In the genomic region with DNA sequence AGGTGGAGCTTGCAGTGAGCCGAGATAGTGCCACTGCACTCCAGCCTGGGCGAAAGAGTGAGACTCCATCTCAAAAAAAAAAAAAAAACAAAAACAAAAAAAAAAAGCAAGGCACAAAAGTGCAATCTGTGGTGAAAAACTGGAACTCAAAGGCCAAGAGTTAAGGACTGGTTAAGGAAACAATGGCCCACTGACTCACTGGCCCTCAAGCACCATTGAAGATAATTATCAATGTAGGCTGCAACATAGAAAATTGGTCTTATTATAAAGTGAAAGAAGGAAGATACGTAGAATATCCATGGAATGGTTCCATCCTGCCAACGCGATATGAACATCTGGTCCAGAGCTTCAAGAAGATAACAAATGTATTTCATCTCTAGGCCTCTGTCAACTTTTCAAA, we compare ENCODE assay signal across 19 cellular contexts.
DNase-seq lines count a peak whose midpoint lies in the region; ATAC-seq and TF ChIP-seq lines count a peak whose summit lies in the region.
"Had no signal": no experiment of that assay in that cellular context is flagged by ENCODE, and none has a peak within 500 bp of the region (broad histone marks: within the 10 kb centered on the region; RNA-seq: fewer than 3 reads in every experiment).

No MANE protein-coding gene starts in this region.

- H2AFZ ChIP-seq in trophoblast cell (ENCODE audit: insufficient read depth, low read length, poor library complexity): no peak overlapping the region
- H2AFZ ChIP-seq in PC-3 (ENCODE audit: low read length): no peak overlapping the region
- H2AFZ ChIP-seq: GM23248 had no signal

- no peak overlapping the region for H3K23ac ChIP-seq in trophoblast cell (ENCODE audit: low read length)

- ATAC-seq in Panc1: no peak
- no peak for ATAC-seq in HG02571 (IDR thresholded peaks at IDR 0.05; ENCODE audit: unreplicated experiment)
- no peak for ATAC-seq in PC-3
- ATAC-seq: K562 had no signal

- H3K4me1 ChIP-seq in Panc1 (ENCODE audit: control insufficient read depth, insufficient read depth, low read length) (peaks cover 88% of the 10 kb centered on the region), trophoblast cell (ENCODE audit: control insufficient read depth in 1 of 2, insufficient read depth in 2 of 2, low read length in 2 of 2) (no peaks in the 10 kb centered on the region), PC-3 (ENCODE audit: insufficient read depth, low read length) (peaks cover 15% of the 10 kb centered on the region)
- H3K4me1 ChIP-seq: HAP-1 had no signal

- H3K27me3 ChIP-seq in Panc1 (ENCODE audit: control insufficient read depth, insufficient read depth, low read length): no peaks in the 10 kb centered on the region
- no peaks in the 10 kb centered on the region for H3K27me3 ChIP-seq in trophoblast cell (ENCODE audit: insufficient read depth, low read length)
- no peaks in the 10 kb centered on the region for H3K27me3 ChIP-seq in PC-3 (ENCODE audit: low read length)
- H3K27me3 ChIP-seq: BE2C had no signal

- intact Hi-C loops in Panc1 (cut with micrococcal nuclease; ENCODE audit: unreplicated experiment) (loop anchor here (10.0 kb wide), 1 partner anchor 120 kb away; no protein-coding TSS in a partner anchor), PC-3 (cut with micrococcal nuclease) (no loop called here)

- no peak overlapping the region for H2BK120ac ChIP-seq in trophoblast cell (ENCODE audit: insufficient read depth, low read length, poor library complexity)

- H3K4me3 ChIP-seq in Panc1 (ENCODE audit: low read depth in 2 of 2, low read length in 2 of 2) (no peak overlapping the region), trophoblast cell (ENCODE audit: low read depth, low read length) (no peak overlapping the region), PC-3 (ENCODE audit: low read length) (no peak overlapping the region)
- H3K4me3 ChIP-seq: GM23248, HAP-1, K562 had no signal

- no peaks in the 10 kb centered on the region for H3F3A ChIP-seq in PC-3 (ENCODE audit: low read length, unreplicated experiment)

- no peak overlapping the region for H3K18ac ChIP-seq in trophoblast cell (ENCODE audit: low read length)

- peaks cover 72% of the 10 kb centered on the region for H4K20me1 ChIP-seq in PC-3 (ENCODE audit: low read length)

- H3K4ac ChIP-seq in trophoblast cell (ENCODE audit: low read depth, low read length): no peak overlapping the region

- no peaks in the 10 kb centered on the region for H3K9me2 ChIP-seq in PC-3 (replicated peaks; ENCODE audit: low read length)

- H3K9me3 ChIP-seq in Panc1 (ENCODE audit: control insufficient read depth, insufficient read depth, low read depth, low read length) (no peaks in the 10 kb centered on the region), trophoblast cell (ENCODE audit: insufficient read depth, low read depth, low read length) (no peaks in the 10 kb centered on the region), PC-3 (ENCODE audit: low read length) (no peaks in the 10 kb centered on the region)
- H3K9me3 ChIP-seq: BE2C, HAP-1 had no signal

- no peak overlapping the region for H4K91ac ChIP-seq in trophoblast cell (ENCODE audit: low read depth, low read length)

- no peak overlapping the region for H4K8ac ChIP-seq in trophoblast cell (ENCODE audit: low read depth, low read length)

- TF ChIP-seq CTCF in Panc1 (IDR thresholded peaks at IDR 0.05) (no peak), PC-3 (conservative IDR thresholded peaks at IDR 0.05; ENCODE audit: low read depth, low read length) (no peak)

- H3K79me2 ChIP-seq in trophoblast cell (ENCODE audit: control insufficient read depth, insufficient read depth, low read length, poor library complexity) (no peaks in the 10 kb centered on the region), PC-3 (ENCODE audit: low read length) (peaks cover 94% of the 10 kb centered on the region)

- WGBS in trophoblast cell (ENCODE audit: extremely low coverage, insufficient coverage, insufficient read length): no CpG with 5 or more reads among the region's 5 CpGs

- BruUV-seq in Panc1 (replicated peaks; lab: Mats Ljungman, UMichigan) (no TSS peak), PC-3 (replicated peaks; lab: Mats Ljungman, UMichigan) (no TSS peak)

- H3K27ac ChIP-seq in Panc1 (ENCODE audit: low read length): peak overlapping the region; percentile 36; the same call in 1 of the 2 replicates
- no peak overlapping the region for H3K27ac ChIP-seq in trophoblast cell (ENCODE audit: low read depth, low read length)
- H3K27ac ChIP-seq in PC-3 (ENCODE audit: low read length): no peak overlapping the region
- H3K27ac ChIP-seq: GM23248 had no signal

- H3K9ac ChIP-seq in trophoblast cell (ENCODE audit: low read length): no peak overlapping the region
- no peak overlapping the region for H3K9ac ChIP-seq in PC-3 (ENCODE audit: low read length)
- H3K9ac ChIP-seq: GM23248 had no signal

- H3K36me3 ChIP-seq in Panc1 (ENCODE audit: control insufficient read depth, insufficient read depth, low read length) (no peaks in the 10 kb centered on the region), trophoblast cell (ENCODE audit: control insufficient read depth in 1 of 2, insufficient read depth in 2 of 2, low read length in 2 of 2) (no peaks in the 10 kb centered on the region), PC-3 (ENCODE audit: low read depth, low read length) (peaks cover 6% of the 10 kb centered on the region; the same call in 1 of the 2 replicates)
- H3K36me3 ChIP-seq: BE2C, HAP-1 had no signal

- peak; percentile 69 for DNase-seq in DMS53 (lab: John Stamatoyannopoulos, UW)
- DNase-seq in EH (ENCODE audit: low read depth): peak; percentile 37
- DNase-seq in Panc1 (ENCODE audit: low read depth, low spot score): no peak
- peak; percentile 36 to 77 for DNase-seq in trophoblast cell
- DNase-seq in stimulated activated CD4-positive, alpha-beta T cell treated with anti-CD3 and anti-CD28 coated beads, Interleukin-2, amount 100 ng/mL, for 48 hours: no peak
- no peak for DNase-seq in occipital lobe (lab: John Stamatoyannopoulos, UW)
- DNase-seq in PC-3: no peak
- DNase-seq: ACHN; BE2C; C1 segment of cervical spinal cord; CD4-positive, CD25-positive, alpha-beta regulatory T cell; CD8-positive, alpha-beta memory T cell; DMS153; DND-41; GM23248; IMR-90 had no signal

- H2BK12ac ChIP-seq in trophoblast cell (ENCODE audit: low read length): no peak overlapping the region

- POLR2A ChIA-PET in Panc1 (lab: Charles Lee) (interaction anchor here (0.7 kb wide), 1 partner anchor 445 kb away, joined by 19 read pairs; no protein-coding TSS in a partner anchor), PC-3 (lab: Charles Lee; ENCODE audit: unreplicated experiment) (no interaction called here)

- H2AK5ac ChIP-seq in trophoblast cell (ENCODE audit: low read length): no peak overlapping the region

- H4K12ac ChIP-seq in trophoblast cell (ENCODE audit: low read depth, low read length): no peak overlapping the region

- H3K4me2 ChIP-seq in trophoblast cell (ENCODE audit: low read length) (no peak overlapping the region), PC-3 (ENCODE audit: low read length) (no peak overlapping the region)

- H2BK5ac ChIP-seq in trophoblast cell (ENCODE audit: low read depth, low read length, poor library complexity): no peak overlapping the region

- CTCF ChIA-PET in Panc1 (lab: Charles Lee) (interaction anchor here (0.5 kb wide), 1 partner anchor 540 kb away, joined by 3 read pairs; no protein-coding TSS in a partner anchor), PC-3 (lab: Charles Lee) (no interaction called here)

- in situ Hi-C loops in Panc1 (cut with HindIII; ENCODE audit: low pct_unique_long_range_greater_than_20kb, low sequenced_read_pairs): no loop called here

- H3K14ac ChIP-seq in trophoblast cell (ENCODE audit: low read length): no peak overlapping the region

- no peaks in the 10 kb centered on the region for H3K79me1 ChIP-seq in trophoblast cell (ENCODE audit: low read length)

Comparison
In these comparisons a context has a peak if more than half of its experiments do, and no peak if none do; other contexts are left out.
1. DNase-seq: peak in DMS53 (single experiment), EH (single experiment) and trophoblast cell (2 of 2); none in Panc1 (single experiment), stimulated activated CD4-positive, alpha-beta T cell treated with anti-CD3 and anti-CD28 coated beads, Interleukin-2, amount 100 ng/mL, for 48 hours (0 of 2), occipital lobe (single experiment) and PC-3 (single experiment).